In genomic region chr7:142720981-142721380, GRCh38 we compare ENCODE assay signal across 1 cellular context.
TF ChIP-seq lines count a peak whose summit lies in the region.

No MANE protein-coding gene starts in this region.

TF ChIP-seq in H1, 55 proteins besides CTCF, POLR2A, EP300 and RAD21:
- no peak for TF ChIP-seq CEBPB (IDR thresholded peaks at IDR 0.05; ENCODE audit: low read depth, low read length)
- TF ChIP-seq CTBP2 (IDR thresholded peaks at IDR 0.05; ENCODE audit: borderline replicate concordance, insufficient read depth, insufficient read length, low read length), result no peak
- TF ChIP-seq BACH1 (IDR thresholded peaks at IDR 0.05; ENCODE audit: low read length), result no peak
- no peak for TF ChIP-seq USF2 (IDR thresholded peaks at IDR 0.05; ENCODE audit: low read length)
- TF ChIP-seq CREB1 (IDR thresholded peaks at IDR 0.05), result no peak
- no peak for TF ChIP-seq JUN (IDR thresholded peaks at IDR 0.05; ENCODE audit: low read depth, low read length)
- no peak for TF ChIP-seq NANOG (IDR thresholded peaks at IDR 0.05; ENCODE audit: insufficient read depth, low read depth, low read length, poor library complexity, severe bottlenecking)
- TF ChIP-seq ASH2L (IDR thresholded peaks at IDR 0.05; ENCODE audit: low read length), result no peak
- TF ChIP-seq HDAC2 (IDR thresholded peaks at IDR 0.05; ENCODE audit: borderline replicate concordance in 1 of 2, low read depth in 2 of 2, low read length in 2 of 2), result no peak
- no peak for TF ChIP-seq SIRT6 (IDR thresholded peaks at IDR 0.05; ENCODE audit: low read length)
- TF ChIP-seq TEAD4 (IDR thresholded peaks at IDR 0.05; ENCODE audit: low read depth, low read length), result no peak
- TF ChIP-seq TBP (IDR thresholded peaks at IDR 0.05; ENCODE audit: low read depth, low read length), result no peak
